In the genomic region with DNA sequence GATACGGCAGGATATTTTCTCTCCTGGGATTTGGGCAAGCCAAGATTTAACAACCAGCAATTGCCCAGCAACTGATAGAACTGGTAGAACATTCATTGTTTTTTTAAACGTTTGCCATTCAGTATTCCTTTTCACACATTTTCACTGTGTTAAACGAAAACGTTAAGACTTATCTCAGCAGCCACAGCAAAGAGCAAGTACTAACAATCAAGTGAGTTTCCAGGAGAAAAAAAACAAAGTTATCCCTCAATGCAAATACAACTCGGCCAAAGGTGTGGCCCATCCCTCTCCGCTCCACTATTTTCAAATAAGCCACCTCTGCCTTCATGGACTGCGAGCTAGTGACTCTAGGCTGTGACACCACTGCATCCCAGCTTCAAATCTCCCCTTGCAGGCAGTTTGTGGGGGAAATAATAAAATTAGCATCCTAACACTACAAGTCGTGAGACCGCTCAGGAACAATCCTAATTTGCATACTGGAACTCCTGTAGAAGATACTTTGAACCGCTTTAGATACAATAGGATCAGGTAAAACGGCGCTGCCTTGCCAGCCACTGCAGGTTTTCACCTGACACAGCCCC, we compare ENCODE assay signal across 8 cellular contexts. TPM values are rescaled to one million over a fixed set of nuclear protein-coding genes. Genes with fewer than 3 reads are reported as not detected.
DNase-seq lines count a peak whose midpoint lies in the region; ATAC-seq and TF ChIP-seq lines count a peak whose summit lies in the region.

No MANE protein-coding gene starts in this region.

- H3K4me1 ChIP-seq in muscle layer of duodenum (ENCODE audit: control insufficient read depth in 1 of 2, insufficient read depth in 2 of 2, low read length in 2 of 2) = peaks cover 11 to 20% of the 10 kb centered on the region in 2 donors

- CTCF ChIA-PET in AG04450 (lab: Charles Lee) = no interaction called here

- no peaks in the 10 kb centered on the region; the same call in 1 of the 2 replicates for H3K9me3 ChIP-seq in AG04450 (ENCODE audit: control insufficient read depth, insufficient read depth, low read length)
- H3K9me3 ChIP-seq in MG63 = no peaks in the 10 kb centered on the region
- H3K9me3 ChIP-seq in muscle layer of duodenum (ENCODE audit: control insufficient read depth in 1 of 2, low read length in 2 of 2) = no peaks in the 10 kb centered on the region

- H3K4me3 ChIP-seq in AG04450 (ENCODE audit: low read depth, low read length) = peak overlapping the region; percentile 80
- H3K4me3 ChIP-seq in MG63 = peak overlapping the region; percentile 71
- H3K4me3 ChIP-seq in muscle layer of duodenum (ENCODE audit: low read depth in 1 of 2, low read length in 2 of 2) = peak overlapping the region; percentile 96 to 98

- peak; percentile 0 for ATAC-seq in GM19438 (IDR thresholded peaks at IDR 0.05; ENCODE audit: low read depth, unreplicated experiment)

- no peak overlapping the region for H3K27ac ChIP-seq in AG04450 (ENCODE audit: low read depth, low read length)
- H3K27ac ChIP-seq in cingulate gyrus (ENCODE audit: low read depth, low read length) = peak overlapping the region; percentile 71
- peak overlapping the region; percentile 23 for H3K27ac ChIP-seq in muscle layer of duodenum (ENCODE audit: low read length)

- POLR2A ChIA-PET in AG04450 (lab: Yijun Ruan, JAX) = no interaction called here

- no peaks in the 10 kb centered on the region for H3K27me3 ChIP-seq in AG04450 (ENCODE audit: control insufficient read depth, insufficient read depth, low read length)
- no peaks in the 10 kb centered on the region for H3K27me3 ChIP-seq in MG63
- no peaks in the 10 kb centered on the region for H3K27me3 ChIP-seq in muscle layer of duodenum (ENCODE audit: low read depth, low read length)

- DNase-seq in AG04450 (ENCODE audit: low read depth, low spot score) (no peak), MG63 (no peak), NCI-H2107 treated with DMSO at 0.1 percent for 48 hours (lab: John Stamatoyannopoulos, UW; ENCODE audit: unreplicated experiment) (no peak), NCI-H2029 (lab: John Stamatoyannopoulos, UW) (no peak), COLO829 (ENCODE audit: low spot score) (no peak)

- TF ChIP-seq CTCF in AG04450 (IDR thresholded peaks at IDR 0.05; ENCODE audit: low read depth, low read length) = no peak

- H3K36me3 ChIP-seq in MG63 (peaks cover 4% of the 10 kb centered on the region; the same call in 1 of the 2 replicates), muscle layer of duodenum (ENCODE audit: control insufficient read depth in 1 of 2, insufficient read depth in 2 of 2, low read length in 2 of 2) (no peaks in the 10 kb centered on the region)

RNA-seq across cellular contexts. Expression of gene RFXAP, which starts 0.4 kb away (rescaled TPM):
- 3.0 and 4.0 TPM in 2 replicates for polyA plus RNA-seq in AG04450 (2011; rRNA removed)
- polyA minus RNA-seq in AG04450 (2011; rRNA and poly(A)+ RNA removed) = 0.92 and 1.4 TPM in 2 replicates
- 4.0 and 10.5 TPM in 2 replicates for total RNA-seq in MG63 (2014; rRNA removed; shearing (Covaris generic); ENCODE audit: low replicate concordance)
